12 cellular contexts compared by ENCODE assay signal in genomic region chr7:43586251-43586900, GRCh38. TPM values are rescaled to one million over a fixed set of nuclear protein-coding genes. Genes with fewer than 3 reads are reported as not detected.
DNase-seq lines count a peak whose midpoint lies in the region; ATAC-seq, FAIRE-seq and TF ChIP-seq lines count a peak whose summit lies in the region.
"Had no signal": no experiment of that assay in that cellular context is flagged by ENCODE, and none has a peak within 500 bp of the region (broad histone marks: within the 10 kb centered on the region; RNA-seq: fewer than 3 reads in every experiment).

No MANE protein-coding gene starts in this region.

- H3K27me3 Mint-ChIP-seq in WTC11 (ENCODE audit: low read depth) (peaks cover 8% of the 10 kb centered on the region), glutamatergic neuron (ENCODE audit: unreplicated experiment) (no peaks in the 10 kb centered on the region)

- H3K27ac Mint-ChIP-seq in WTC11 = no peak overlapping the region
- no peak overlapping the region for H3K27ac Mint-ChIP-seq in glutamatergic neuron (ENCODE audit: unreplicated experiment)

- H3K9me3 Mint-ChIP-seq in WTC11 (no peaks in the 10 kb centered on the region), glutamatergic neuron (ENCODE audit: unreplicated experiment) (peaks cover 16% of the 10 kb centered on the region)

- H2AFZ ChIP-seq in ACC112 (ENCODE audit: low read length, unreplicated experiment) = no peak overlapping the region

- FAIRE-seq in urothelium cell line (lab: Jason Lieb, UNC) = no peak
- FAIRE-seq: HTR-8/SVneo had no signal

- H3K4me1 Mint-ChIP-seq in WTC11 = peaks cover 41% of the 10 kb centered on the region
- peaks cover 42% of the 10 kb centered on the region for H3K4me1 Mint-ChIP-seq in glutamatergic neuron (ENCODE audit: low read depth, unreplicated experiment)

- H3K79me2 ChIP-seq in ACC112 (ENCODE audit: control insufficient read depth, insufficient read depth, low read length, unreplicated experiment) = peaks cover 82% of the 10 kb centered on the region

- peaks cover 42% of the 10 kb centered on the region for H3K4me1 ChIP-seq in ACC112 (ENCODE audit: control insufficient read depth, insufficient read depth, low read length, unreplicated experiment)

- no peaks in the 10 kb centered on the region for H3K36me3 ChIP-seq in ACC112 (ENCODE audit: insufficient read depth, low read length)

- CTCF ChIA-PET in WTC11 (lab: Charles Lee) = interaction anchor here (1.3 to 1.4 kb wide), 2 partner anchors 114 to 147 kb away, joined by 3 read pairs; no protein-coding TSS in a partner anchor

- H3K27ac ChIP-seq in ACC112 (ENCODE audit: low read depth, low read length) (peak overlapping the region; percentile 31), substantia nigra (ENCODE audit: low read depth, low read length, poor library complexity, severe bottlenecking) (no peak overlapping the region)

- H3K4me3 Mint-ChIP-seq in WTC11 (no peak overlapping the region), glutamatergic neuron (ENCODE audit: unreplicated experiment) (peak overlapping the region; percentile 93)

- H3K27me3 ChIP-seq in ACC112 (ENCODE audit: insufficient read depth, low read length) = no peaks in the 10 kb centered on the region

- no peaks in the 10 kb centered on the region for H3K36me3 Mint-ChIP-seq in WTC11
- no peaks in the 10 kb centered on the region for H3K36me3 Mint-ChIP-seq in glutamatergic neuron (ENCODE audit: unreplicated experiment)

- DNase-seq in WTC11 (ENCODE audit: low spot score) (no peak), glutamatergic neuron (no peak), urothelium cell line (ENCODE audit: low spot score) (no peak), COR-L47 (lab: John Stamatoyannopoulos, UW) (no peak), substantia nigra (lab: John Stamatoyannopoulos, UW) (no peak)
- DNase-seq: DMS 273 treated with DMSO at 0.1 percent for 48 hours, NCI-H774, retina had no signal

- ATAC-seq in WTC11 = no peak
- no peak for ATAC-seq in GM21717 (IDR thresholded peaks at IDR 0.05; ENCODE audit: unreplicated experiment)

- H3K4me3 ChIP-seq in ACC112 (ENCODE audit: low read depth, low read length) = peak overlapping the region; percentile 87

- TF ChIP-seq CTCF in WTC11 (IDR thresholded peaks at IDR 0.05) (no peak), glutamatergic neuron (IDR thresholded peaks at IDR 0.05; ENCODE audit: partially characterized antibody, unreplicated experiment) (no peak)

- POLR2A ChIA-PET in WTC11 (lab: Charles Lee) = no interaction called here

- TF ChIP-seq POLR2A in GM19099 (IDR thresholded peaks at IDR 0.05; ENCODE audit: extremely low read depth, insufficient read length, low read depth) = peak; percentile 20

TF ChIP-seq in WTC11, 78 proteins besides CTCF, POLR2A, EP300 and RAD21:
- TF ChIP-seq GABPB1 (CRISPR knock-in tag; IDR thresholded peaks at IDR 0.05) (peak; percentile 80), RELA (CRISPR knock-in tag; IDR thresholded peaks at IDR 0.05; ENCODE audit: borderline replicate concordance) (no peak)

RNA-seq across cellular contexts. Expression of gene STK17A, which starts 3.5 kb away (rescaled TPM):
- total RNA-seq in WTC11 (2021) (12.2 to 17.6 TPM (median 15.1 TPM) in 3 replicates), glutamatergic neuron (ENCODE audit: unreplicated experiment) (26.8 TPM)
